Comparison of ENCODE assay signal across 8 cellular contexts in genomic region chr3:51966941-51967383, GRCh38. TPM values are rescaled to one million over a fixed set of nuclear protein-coding genes. Genes with fewer than 3 reads are reported as not detected.
DNase-seq lines count a peak whose midpoint lies in the region; ATAC-seq, FAIRE-seq and TF ChIP-seq lines count a peak whose summit lies in the region.

No MANE protein-coding gene starts in this region.

- no peak for TF ChIP-seq POLR2A in esophagus squamous epithelium (IDR thresholded peaks at IDR 0.05)

- no peaks in the 10 kb centered on the region for H3K9me3 Mint-ChIP-seq in activated CD4-positive, alpha-beta T cell treated with anti-CD3 and anti-CD28 coated beads, Interleukin-2, amount 10 ng/mL, durations not matched to agents 24 days and 14 days

- peak in 1 of 4 donors; percentile 10 for ATAC-seq in pancreas
- no peak for ATAC-seq in HG03045 (IDR thresholded peaks at IDR 0.05; ENCODE audit: unreplicated experiment)

- H3K4me3 ChIP-seq in esophagus squamous epithelium (peak overlapping the region; percentile 60 to 86 (median 78)), pancreas (peak overlapping the region; percentile 48 to 72 (median 71))

- no peaks in the 10 kb centered on the region for H3K36me3 ChIP-seq in esophagus squamous epithelium
- H3K36me3 ChIP-seq in pancreas, result no peaks in the 10 kb centered on the region

- CTCF ChIA-PET in RWPE1 (lab: Yijun Ruan, JAX), result no interaction called here

- peaks cover 3% of the 10 kb centered on the region for H3K27me3 Mint-ChIP-seq in activated CD4-positive, alpha-beta T cell treated with anti-CD3 and anti-CD28 coated beads, Interleukin-2, amount 10 ng/mL, durations not matched to agents 24 days and 14 days

- peaks cover 11% of the 10 kb centered on the region for H3K4me1 Mint-ChIP-seq in activated CD4-positive, alpha-beta T cell treated with anti-CD3 and anti-CD28 coated beads, Interleukin-2, amount 10 ng/mL, durations not matched to agents 24 days and 14 days

- peak; percentile 82 for DNase-seq in activated CD4-positive, alpha-beta T cell treated with anti-CD3 and anti-CD28 coated beads, Interleukin-2, amount 10 ng/mL, durations not matched to agents 24 days and 14 days
- DNase-seq in activated CD4-positive, alpha-beta T cell treated with anti-CD3 and anti-CD28 coated beads, Interleukin-2, amount 50 U/mL, for 48 hours, result no peak
- no peak for DNase-seq in RWPE1 (ENCODE audit: low spot score)
- no peak for DNase-seq in esophagus squamous epithelium (lab: John Stamatoyannopoulos, UW)
- no peak for DNase-seq in pancreas
- no peak for DNase-seq in stimulated activated CD8-positive, alpha-beta memory T cell treated with anti-CD3 and anti-CD28 coated beads, Interleukin-4, amount 100 ng/mL, for 48 hours
- DNase-seq in stimulated activated naive CD4-positive, alpha-beta T cell treated with Interleukin-2 at 50 U/mL for 16 hours (lab: John Stamatoyannopoulos, UW), result no peak

- no peaks in the 10 kb centered on the region for H3K9me3 ChIP-seq in esophagus squamous epithelium
- no peaks in the 10 kb centered on the region for H3K9me3 ChIP-seq in pancreas

- peak overlapping the region; percentile 87 for H3K4me3 Mint-ChIP-seq in activated CD4-positive, alpha-beta T cell treated with anti-CD3 and anti-CD28 coated beads, Interleukin-2, amount 10 ng/mL, durations not matched to agents 24 days and 14 days

- intact Hi-C loops in activated CD4-positive, alpha-beta T cell treated with anti-CD3 and anti-CD28 coated beads, Interleukin-2, amount 10 ng/mL, durations not matched to agents 24 days and 14 days (cut with micrococcal nuclease), result loop anchor here (1.0 kb wide), 1 partner anchor 8 kb away; the partner anchor contains the start of gene ABHD14A
- intact Hi-C loops in esophagus squamous epithelium (cut with DNase I) (no loop called here), pancreas (cut with DNase I) (no loop called here)

- H3K27ac ChIP-seq in RWPE1 (peak overlapping the region; percentile 89), esophagus squamous epithelium (peak overlapping the region; percentile 85 to 95 (median 91)), pancreas (peak overlapping the region; percentile 60 to 71 (median 66))

- no peak for TF ChIP-seq CTCF in RWPE1 (conservative IDR thresholded peaks at IDR 0.05; ENCODE audit: low read depth)
- TF ChIP-seq CTCF in esophagus squamous epithelium (IDR thresholded peaks at IDR 0.05), result peak in 1 of 6 experiments; percentile 7
- TF ChIP-seq CTCF in pancreas (IDR thresholded peaks at IDR 0.05), result no peak

- no peaks in the 10 kb centered on the region for H3K27me3 ChIP-seq in esophagus squamous epithelium
- no peaks in the 10 kb centered on the region for H3K27me3 ChIP-seq in pancreas

- no peak for FAIRE-seq in pancreas (lab: Jason Lieb, UNC)

- 17% methylated on average over 5 to 9 of the region's 33 CpGs for WGBS in esophagus squamous epithelium, 2 donors
- 4 to 34% methylated on average over 4 to 33 of the region's 33 CpGs for WGBS in pancreas, 2 donors

- H3K27ac Mint-ChIP-seq in activated CD4-positive, alpha-beta T cell treated with anti-CD3 and anti-CD28 coated beads, Interleukin-2, amount 10 ng/mL, durations not matched to agents 24 days and 14 days, result peak overlapping the region; percentile 75

- peaks cover 22 to 89% (median 28%) of the 10 kb centered on the region in 3 donors for H3K4me1 ChIP-seq in esophagus squamous epithelium
- peaks cover 4 to 19% (median 15%) of the 10 kb centered on the region in 3 donors for H3K4me1 ChIP-seq in pancreas

- peaks cover 2% of the 10 kb centered on the region for H3K36me3 Mint-ChIP-seq in activated CD4-positive, alpha-beta T cell treated with anti-CD3 and anti-CD28 coated beads, Interleukin-2, amount 10 ng/mL, durations not matched to agents 24 days and 14 days (ENCODE audit: low read depth)

- POLR2A ChIA-PET in RWPE1 (lab: Yijun Ruan, JAX; ENCODE audit: low non-redundant PET), result no interaction called here

RNA-seq across cellular contexts. Expression of gene PCBP4, which starts 0.3 kb away (rescaled TPM):
- 15.2 and 16.8 TPM in 2 replicates for total RNA-seq in activated CD4-positive, alpha-beta T cell treated with anti-CD3 and anti-CD28 coated beads, Interleukin-2, amount 10 ng/mL, durations not matched to agents 24 days and 14 days
- 10 to 100 TPM; 13.0 to 47.3 (median 19.5) TPM for total RNA-seq in esophagus squamous epithelium
- 10 to 100 TPM; 10.7 to 19.8 (median 14.5) TPM for total RNA-seq in pancreas
- 10 to 100 TPM; 43.3 to 55.2 TPM for polyA plus RNA-seq in pancreas

RNA-seq across cellular contexts. Expression of gene ABHD14B, which starts 6.9 kb away (rescaled TPM):
- 43.2 and 45.3 TPM in 2 replicates for total RNA-seq in activated CD4-positive, alpha-beta T cell treated with anti-CD3 and anti-CD28 coated beads, Interleukin-2, amount 10 ng/mL, durations not matched to agents 24 days and 14 days
- total RNA-seq in esophagus squamous epithelium (10 to 100 TPM; 29.6 to 54.4 (median 33.4) TPM), pancreas (10 to 100 TPM; 26.6 to 37.9 (median 31.8) TPM)
- polyA plus RNA-seq in pancreas, result 10 to 100 TPM; 42.7 to 50.1 TPM

RNA-seq across cellular contexts. Expression of gene ABHD14A, which starts 7.9 kb away (rescaled TPM):
- total RNA-seq in activated CD4-positive, alpha-beta T cell treated with anti-CD3 and anti-CD28 coated beads, Interleukin-2, amount 10 ng/mL, durations not matched to agents 24 days and 14 days, result 12.3 and 13.8 TPM in 2 replicates
- total RNA-seq in esophagus squamous epithelium, result 10 to 100 TPM in 2 of 4 donors, 1 to 10 TPM in 2; 4.3 to 14.2 (median 9.4) TPM
- total RNA-seq in pancreas, result 10 to 100 TPM in 2 of 6 donors, 1 to 10 TPM in 4; 5.9 to 11.2 (median 9.0) TPM
- polyA plus RNA-seq in pancreas, result 10 to 100 TPM; 30.5 to 36.3 TPM

RNA-seq across cellular contexts. Expression of gene GPR62, which starts 11.8 kb away (rescaled TPM):
- total RNA-seq in activated CD4-positive, alpha-beta T cell treated with anti-CD3 and anti-CD28 coated beads, Interleukin-2, amount 10 ng/mL, durations not matched to agents 24 days and 14 days, result not detected in 2 replicates
- total RNA-seq in esophagus squamous epithelium (under 1 TPM in 2 of 4 donors, not detected in 2; 0.09 to 0.38 TPM), pancreas (under 1 TPM in 5 of 6 donors, not detected in 1; 0.08 to 0.09 (median 0.09) TPM)
- under 1 TPM in 1 of 2 donors, not detected in 1; 0.26 TPM for polyA plus RNA-seq in pancreas

RNA-seq across cellular contexts. Expression of gene ACY1, which starts 16.4 kb away (rescaled TPM):
- total RNA-seq in activated CD4-positive, alpha-beta T cell treated with anti-CD3 and anti-CD28 coated beads, Interleukin-2, amount 10 ng/mL, durations not matched to agents 24 days and 14 days, result 57.9 and 58.7 TPM in 2 replicates
- total RNA-seq in esophagus squamous epithelium (10 to 100 TPM; 20.2 to 42.7 (median 33.6) TPM), pancreas (10 to 100 TPM in 4 of 6 donors, 1 to 10 TPM in 2; 5.7 to 16.8 (median 14.2) TPM)
- polyA plus RNA-seq in pancreas, result 10 to 100 TPM; 15.8 to 21.5 TPM
